In the genomic region with DNA sequence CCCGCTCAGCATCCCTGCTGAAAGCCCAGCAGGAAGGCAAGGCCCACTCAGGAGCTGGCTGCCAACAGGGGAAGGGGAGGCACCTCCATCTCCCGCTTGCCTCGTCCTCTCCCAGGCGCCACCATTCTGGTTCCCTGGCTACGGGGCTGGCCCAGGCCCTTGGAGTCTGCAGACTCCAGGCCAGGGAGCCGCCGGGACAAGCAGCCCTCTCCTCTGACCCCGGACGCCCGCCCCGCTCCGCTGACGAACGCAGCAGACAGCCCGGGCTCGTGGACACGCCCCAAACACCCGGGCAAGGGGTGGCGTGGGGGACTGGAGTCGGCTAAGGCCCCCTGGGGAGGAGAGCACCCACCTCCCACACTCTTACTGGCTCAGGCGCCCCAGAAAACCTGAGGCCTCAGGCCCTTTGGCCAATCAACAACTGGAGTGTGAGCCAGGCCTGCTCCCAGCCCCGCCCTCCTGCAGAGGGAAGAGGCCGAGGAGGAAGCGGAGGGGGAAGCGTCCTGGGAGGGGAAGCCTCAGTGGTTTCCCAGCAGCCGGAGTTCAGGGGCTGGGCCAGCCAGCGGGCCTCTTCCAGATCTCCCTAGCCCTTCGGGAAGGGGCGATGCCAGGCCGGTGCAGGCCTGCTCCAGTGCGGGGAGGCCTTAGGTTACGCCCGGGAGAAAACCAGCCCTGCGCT, we compare ENCODE assay signal across 8 cellular contexts. TPM values are rescaled to one million over a fixed set of nuclear protein-coding genes. Genes with fewer than 3 reads are reported as not detected.
DNase-seq lines count a peak whose midpoint lies in the region; ATAC-seq and TF ChIP-seq lines count a peak whose summit lies in the region.

No MANE protein-coding gene starts in this region.

- peak overlapping the region; percentile 94 for H3K4me3 Mint-ChIP-seq in Calu3 (ENCODE audit: low read depth, unreplicated experiment)

- H3K27ac ChIP-seq in RWPE2 (ENCODE audit: poor library complexity, severe bottlenecking), result peak overlapping the region; percentile 94

- H3K36me3 ChIP-seq in RWPE2 (ENCODE audit: low read depth), result no peaks in the 10 kb centered on the region

- H3K9me3 Mint-ChIP-seq in Calu3 (ENCODE audit: low read depth, unreplicated experiment), result no peaks in the 10 kb centered on the region

- H3K4me1 Mint-ChIP-seq in Calu3 (ENCODE audit: low read depth, unreplicated experiment), result peaks cover 26% of the 10 kb centered on the region

- DNase-seq in Calu3 (peak; percentile 89), RWPE2 (ENCODE audit: low spot score) (peak; percentile 96), amniotic stem cell (lab: John Stamatoyannopoulos, UW) (peak; percentile 82), Right ventricle myocardium superior (peak; percentile 96), occipital lobe (lab: John Stamatoyannopoulos, UW) (peak; percentile 41)

- H3K36me3 Mint-ChIP-seq in Calu3 (ENCODE audit: insufficient read depth, unreplicated experiment), result peaks cover 98% of the 10 kb centered on the region

- peak overlapping the region; percentile 57 for H3K27ac Mint-ChIP-seq in Calu3 (ENCODE audit: unreplicated experiment)

- CTCF ChIA-PET in Calu3 (lab: Charles Lee), result no interaction called here

- intact Hi-C loops in Calu3 (cut with micrococcal nuclease; ENCODE audit: unreplicated experiment) (loop anchor here (2.0 kb wide), 1 partner anchor 20 kb away; no protein-coding TSS in a partner anchor), Right ventricle myocardium superior (cut with DNase I) (no loop called here)

- no TSS peak for BruUV-seq in Calu3 (replicated peaks; lab: Mats Ljungman, UMichigan)

- H3K4me3 ChIP-seq in RWPE2 (ENCODE audit: severe bottlenecking), result peak overlapping the region; percentile 20

- ATAC-seq in HG03342 (IDR thresholded peaks at IDR 0.05; ENCODE audit: unreplicated experiment) (peak; percentile 14), RWPE2 (ENCODE audit: low read depth) (peak; percentile 50), Right ventricle myocardium superior (ENCODE audit: poor library complexity) (peak; percentile 26), HG03025 (IDR thresholded peaks at IDR 0.05; ENCODE audit: low FRiP score, unreplicated experiment) (no peak), HG03159 (IDR thresholded peaks at IDR 0.05; ENCODE audit: unreplicated experiment) (no peak)

- peaks cover 15% of the 10 kb centered on the region for H3K4me1 ChIP-seq in RWPE2 (ENCODE audit: insufficient read depth, poor library complexity, severe bottlenecking)

- H3K27me3 Mint-ChIP-seq in Calu3 (ENCODE audit: unreplicated experiment), result no peaks in the 10 kb centered on the region

- no peaks in the 10 kb centered on the region for H3K27me3 ChIP-seq in RWPE2 (ENCODE audit: insufficient read depth, poor library complexity, severe bottlenecking)

- no peaks in the 10 kb centered on the region for H3K9me3 ChIP-seq in RWPE2 (ENCODE audit: severe bottlenecking)

- no peak for TF ChIP-seq CTCF in Calu3 (IDR thresholded peaks at IDR 0.05; ENCODE audit: unreplicated experiment)
- no peak for TF ChIP-seq CTCF in RWPE2 (IDR thresholded peaks at IDR 0.05; ENCODE audit: poor library complexity, severe bottlenecking)

RNA-seq across cellular contexts. Expression of gene MNT, which starts 4.2 kb away (rescaled TPM):
- 32.1 and 34.8 TPM in 2 replicates for total RNA-seq in Calu3 (2022)
- 10.1 TPM for total RNA-seq in Right ventricle myocardium superior
- total RNA-seq in occipital lobe, result 7.6 TPM

RNA-seq across cellular contexts. Expression of gene SGSM2, which starts 59.4 kb away (rescaled TPM):
- total RNA-seq in Calu3 (2022) (50.3 and 54.9 TPM in 2 replicates), Right ventricle myocardium superior (23.0 TPM), occipital lobe (63.5 TPM)

Comparison
In these comparisons a context has a peak if more than half of its experiments do, and no peak if none do; other contexts are left out.
1. DNase-seq: peak in every context shown above with its lines; median percentile 96 in RWPE2; 96 in Right ventricle myocardium superior; 89 in Calu3; 82 in amniotic stem cell; 41 in occipital lobe.
2. ATAC-seq: peak in HG03342 (single experiment), RWPE2 (single experiment) and Right ventricle myocardium superior (single experiment); none in HG03025 (single experiment) and HG03159 (single experiment).